Comparison of ENCODE assay signal across 31 cellular contexts in genomic region chr20:39574061-39574460, GRCh38.
"Had no signal": no experiment of that assay in that cellular context is flagged by ENCODE, and none has a peak within 500 bp of the region (broad histone marks: within the 10 kb centered on the region; RNA-seq: fewer than 3 reads in every experiment).

No MANE protein-coding gene starts in this region.

- H3K4me1 ChIP-seq: ascending aorta, esophagus muscularis mucosa, foreskin keratinocyte, gastroesophageal sphincter, heart right ventricle had no signal

- FAIRE-seq: colon had no signal

- H3K27ac ChIP-seq: ascending aorta, brain microvascular endothelial cell, dorsolateral prefrontal cortex, esophagus muscularis mucosa, foreskin keratinocyte, gastroesophageal sphincter, heart right ventricle, WERI-Rb-1 had no signal

- H3K4me3 ChIP-seq: ascending aorta, dorsolateral prefrontal cortex, esophagus muscularis mucosa, gastroesophageal sphincter, heart right ventricle had no signal

- DNase-seq: activated B cell treated with CpG ODN at 0.5 μM for 24 hours; activated CD4-positive, alpha-beta memory T cell treated with anti-CD3 and anti-CD28 coated beads, Interleukin-2, amount 10 ng/mL, durations not matched to agents 7 days and 5 days; activated CD4-positive, alpha-beta T cell treated with anti-CD3 and anti-CD28 coated beads for 48 hours; activated CD4-positive, alpha-beta T cell treated with anti-CD3 and anti-CD28 coated beads, Interleukin-2, amount 50 U/mL, for 4 hours; activated CD8-positive, alpha-beta memory T cell treated with anti-CD3 and anti-CD28 coated beads, Interleukin-2, amount 50 U/mL, for 48 hours; activated gamma-delta T cell; activated naive CD4-positive, alpha-beta T cell; activated naive CD4-positive, alpha-beta T cell treated with anti-CD3 and anti-CD28 coated beads, Interleukin-2, amount 10 ng/mL, durations not matched to agents 7 days and 5 days; activated naive CD8-positive, alpha-beta T cell treated with anti-CD3 and anti-CD28 coated beads, Interleukin-2, amount 10 ng/mL, durations not matched to agents 7 days and 5 days; activated T-cell treated with anti-CD3 and anti-CD28 coated beads for 4 hours; activated T-cell treated with anti-CD3 and anti-CD28 coated beads, Interleukin-2, amount 50 U/mL, for 24 hours; activated T-cell treated with anti-CD3 and anti-CD28 coated beads, Interleukin-2, amount 50 U/mL, for 72 hours; brain microvascular endothelial cell; caudate nucleus; cortex of kidney; dorsolateral prefrontal cortex; effector memory CD4-positive, alpha-beta T cell; endodermal cell; erythroblast; foreskin keratinocyte; heart right ventricle; T-helper 1 cell; T-helper 17 cell; T1000; WERI-Rb-1 had no signal

- H3K27me3 ChIP-seq: ascending aorta, brain microvascular endothelial cell, esophagus muscularis mucosa, foreskin keratinocyte, gastroesophageal sphincter had no signal

- H3K36me3 ChIP-seq: ascending aorta, brain microvascular endothelial cell, esophagus muscularis mucosa, gastroesophageal sphincter, heart right ventricle, WERI-Rb-1 had no signal

- ATAC-seq: activated CD4-positive, CD25-positive, alpha-beta regulatory T cell treated with anti-CD3 and anti-CD28 coated beads, Interleukin-2, amount 50 U/mL, for 24 hours; activated naive CD4-positive, alpha-beta T cell treated with anti-CD3 and anti-CD28 coated beads, Interleukin-2, amount 50 U/mL, for 72 hours; activated T-cell treated with anti-CD3 and anti-CD28 coated beads, Interleukin-2, amount 50 U/mL, for 72 hours; foreskin keratinocyte; gastroesophageal sphincter; heart right ventricle; T-helper 17 cell had no signal

- H3K9me3 ChIP-seq: gastroesophageal sphincter had no signal
